In genomic region chr15:81400640-81401236, GRCh38 we compare ENCODE assay signal across 8 cellular contexts. TPM values are rescaled to one million over a fixed set of nuclear protein-coding genes. Genes with fewer than 3 reads are reported as not detected.
A peak's percentile ranks its signal among the peaks of the same experiment; 100 is the strongest.
DNase-seq lines count a peak whose midpoint lies in the region; ATAC-seq and TF ChIP-seq lines count a peak whose summit lies in the region.

No MANE protein-coding gene starts in this region.

- H3K27ac Mint-ChIP-seq in type B pancreatic cell: no peak overlapping the region
- H3K27ac Mint-ChIP-seq in activated CD4-positive, alpha-beta memory T cell treated with anti-CD3 and anti-CD28 coated beads for 36 hours: no peak overlapping the region

- H3K4me3 ChIP-seq in GM12875 (ENCODE audit: low read depth, low read length): no peak overlapping the region
- no peak overlapping the region for H3K4me3 ChIP-seq in body of pancreas
- H3K4me3 ChIP-seq in kidney epithelial cell (ENCODE audit: low read depth, low read length): no peak overlapping the region

- peak; percentile 4 for DNase-seq in AG09319 (ENCODE audit: extremely low read depth, low read depth)
- DNase-seq in NCI-H2227 treated with DMSO at 0.1 percent for 48 hours (lab: John Stamatoyannopoulos, UW): peak; percentile 26
- DNase-seq in body of pancreas: peak in 1 of 4 donors; percentile 14
- DNase-seq in kidney epithelial cell (ENCODE audit: low read depth): no peak
- no peak for DNase-seq in type B pancreatic cell (ENCODE audit: extremely low spot score, unreplicated experiment)
- DNase-seq in activated CD4-positive, alpha-beta memory T cell treated with anti-CD3 and anti-CD28 coated beads for 36 hours: no peak

- ATAC-seq in body of pancreas (peak; percentile 52), GM19467 (IDR thresholded peaks at IDR 0.05; ENCODE audit: unreplicated experiment) (no peak)

- peak; percentile 75 for TF ChIP-seq CTCF in AG09319 (IDR thresholded peaks at IDR 0.05; ENCODE audit: low read depth, low read length)
- peak; percentile 53 for TF ChIP-seq CTCF in GM12875 (IDR thresholded peaks at IDR 0.05; ENCODE audit: borderline replicate concordance, insufficient read depth, low read depth, low read length)
- peak; percentile 60 to 85 (median 79) for TF ChIP-seq CTCF in body of pancreas (IDR thresholded peaks at IDR 0.05)
- peak; percentile 64 for TF ChIP-seq CTCF in kidney epithelial cell (IDR thresholded peaks at IDR 0.05; ENCODE audit: insufficient read depth, low read length, poor library complexity, severe bottlenecking)
- peak; percentile 84 for TF ChIP-seq CTCF in type B pancreatic cell (conservative IDR thresholded peaks at IDR 0.05)

- CTCF ChIA-PET in activated CD4-positive, alpha-beta memory T cell treated with anti-CD3 and anti-CD28 coated beads for 36 hours (lab: Charles Lee): interaction anchor here (0.5 to 7.1 kb wide), 19 partner anchors 9 to 1449 kb away, joined by 3 to 121 read pairs (median 3); no protein-coding TSS in a partner anchor

- H3K4me3 Mint-ChIP-seq in type B pancreatic cell: no peak overlapping the region
- no peak overlapping the region for H3K4me3 Mint-ChIP-seq in activated CD4-positive, alpha-beta memory T cell treated with anti-CD3 and anti-CD28 coated beads for 36 hours

- TF ChIP-seq POLR2A in body of pancreas (IDR thresholded peaks at IDR 0.05): no peak

- no peaks in the 10 kb centered on the region for H3K4me1 ChIP-seq in body of pancreas

- POLR2A ChIA-PET in activated CD4-positive, alpha-beta memory T cell treated with anti-CD3 and anti-CD28 coated beads for 36 hours (lab: Charles Lee): no interaction called here

- H3K36me3 Mint-ChIP-seq in type B pancreatic cell: no peaks in the 10 kb centered on the region
- H3K36me3 Mint-ChIP-seq in activated CD4-positive, alpha-beta memory T cell treated with anti-CD3 and anti-CD28 coated beads for 36 hours: no peaks in the 10 kb centered on the region

- H3K27ac ChIP-seq in body of pancreas: no peak overlapping the region

- WGBS in body of pancreas, 2 donors: 33 to 34% methylated on average over 6 of the region's 6 CpGs

- no peaks in the 10 kb centered on the region for H3K9me3 Mint-ChIP-seq in type B pancreatic cell
- no peaks in the 10 kb centered on the region for H3K9me3 Mint-ChIP-seq in activated CD4-positive, alpha-beta memory T cell treated with anti-CD3 and anti-CD28 coated beads for 36 hours

- no peaks in the 10 kb centered on the region for H3K9me3 ChIP-seq in body of pancreas

- no peaks in the 10 kb centered on the region for H3K4me1 Mint-ChIP-seq in type B pancreatic cell (ENCODE audit: unreplicated experiment)
- no peaks in the 10 kb centered on the region for H3K4me1 Mint-ChIP-seq in activated CD4-positive, alpha-beta memory T cell treated with anti-CD3 and anti-CD28 coated beads for 36 hours (ENCODE audit: low read depth)

- no peaks in the 10 kb centered on the region for H3K36me3 ChIP-seq in body of pancreas (replicated peaks in 1 of 2; ENCODE audit: insufficient read depth in 1 of 2, low read depth in 2 of 2)
- H3K36me3 ChIP-seq in kidney epithelial cell (ENCODE audit: control insufficient read depth, insufficient read depth, low read length): no peaks in the 10 kb centered on the region

- H3K27me3 ChIP-seq in body of pancreas (no peaks in the 10 kb centered on the region), kidney epithelial cell (ENCODE audit: control insufficient read depth, insufficient read depth, low read length) (peaks cover 4% of the 10 kb centered on the region)

- no peaks in the 10 kb centered on the region for H3K27me3 Mint-ChIP-seq in type B pancreatic cell
- H3K27me3 Mint-ChIP-seq in activated CD4-positive, alpha-beta memory T cell treated with anti-CD3 and anti-CD28 coated beads for 36 hours: no peaks in the 10 kb centered on the region

- intact Hi-C loops in body of pancreas (cut with DNase I): loop anchor here (5.0 kb wide), 1 partner anchor 128 kb away; no protein-coding TSS in a partner anchor
- intact Hi-C loops in activated CD4-positive, alpha-beta memory T cell treated with anti-CD3 and anti-CD28 coated beads for 36 hours (cut with micrococcal nuclease): loop anchor here (1.0 to 2.0 kb wide), 3 partner anchors 104 to 134 kb away; no protein-coding TSS in a partner anchor

RNA-seq across cellular contexts. Expression of gene TMC3, which starts 26.7 kb away (rescaled TPM):
- total RNA-seq in body of pancreas (under 1 TPM in 1 of 2 donors, not detected in 1; 0.33 TPM), kidney epithelial cell (not detected in 2 replicates), type B pancreatic cell (ENCODE audit: low replicate concordance) (0.07 and 0.10 TPM in 2 replicates)
- total RNA-seq in activated CD4-positive, alpha-beta memory T cell treated with anti-CD3 and anti-CD28 coated beads for 36 hours: not detected

Comparison
In these comparisons a context has a peak if more than half of its experiments do, and no peak if none do; other contexts are left out.
1. DNase-seq: peak in AG09319 (single experiment) and NCI-H2227 treated with DMSO at 0.1 percent for 48 hours (single experiment); none in kidney epithelial cell (single experiment), type B pancreatic cell (single experiment) and activated CD4-positive, alpha-beta memory T cell treated with anti-CD3 and anti-CD28 coated beads for 36 hours (single experiment).
2. Peak in every context shown above with its lines, with median percentiles within 50 percentile points of each other: CTCF ChIP-seq.